1 cellular context compared by ENCODE assay signal in the genomic region with DNA sequence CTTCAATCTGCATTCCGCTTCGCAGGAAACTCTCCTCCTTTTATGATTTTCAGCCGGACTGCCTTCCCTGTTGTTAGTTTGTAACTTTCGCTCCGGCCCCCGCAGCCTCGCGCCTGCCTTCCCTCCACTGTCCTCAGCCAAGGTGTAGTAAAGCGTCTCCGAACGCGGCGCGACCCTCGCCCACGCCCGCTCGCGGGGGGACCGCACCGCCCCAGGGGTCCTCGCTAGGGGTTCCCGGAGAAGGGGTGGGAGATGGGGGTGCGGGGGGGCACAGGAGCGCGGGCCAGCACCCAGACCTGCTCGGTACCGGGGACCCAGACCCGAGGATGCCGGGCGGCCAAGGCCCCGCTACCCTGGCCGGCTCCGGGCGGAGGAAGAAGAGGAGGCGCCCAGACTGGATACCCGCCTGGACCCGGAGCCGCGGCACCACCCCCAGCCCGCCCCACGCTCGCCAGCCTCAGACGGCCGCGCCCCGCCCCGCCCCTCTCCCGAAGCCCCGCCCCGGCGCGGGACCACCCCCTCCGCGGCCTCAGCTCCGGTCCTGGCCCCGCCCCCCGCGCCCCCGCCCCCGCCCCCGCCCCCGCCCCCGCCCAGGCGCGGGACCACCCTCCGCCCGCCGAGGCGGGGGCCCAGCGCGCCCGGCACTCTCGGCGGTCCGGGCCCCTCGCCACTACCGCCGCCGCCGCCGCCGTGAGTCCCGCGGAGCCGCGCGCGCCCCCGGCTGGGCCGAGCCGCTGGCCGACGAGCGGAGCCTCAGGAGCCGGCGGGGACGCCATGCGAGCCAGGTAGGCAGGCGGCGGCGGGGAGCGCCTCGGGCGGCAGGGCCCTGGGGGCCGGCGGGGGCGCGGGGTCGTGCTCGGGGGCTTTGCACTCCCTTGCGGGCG.
TF ChIP-seq lines count a peak whose summit lies in the region.

SH3BP4 (plus strand) TSS at position 632 of the 884 bp plus-strand sequence. CDS start 82,986 bp downstream, outside the sequence.

TF ChIP-seq in WTC11, 78 proteins besides CTCF, POLR2A, EP300 and RAD21 (continued from another document):
- TF ChIP-seq SP1 (CRISPR knock-in tag; conservative IDR thresholded peaks at IDR 0.05) = peak; percentile 20; the same call in 1 of the 2 replicates
- no peak for TF ChIP-seq GABPB1 (CRISPR knock-in tag; IDR thresholded peaks at IDR 0.05)
- TF ChIP-seq ZNF423 (CRISPR knock-in tag; IDR thresholded peaks at IDR 0.05) = peak; percentile 60; the same call in 1 of the 2 replicates
- peak; percentile 33; the same call in 1 of the 2 replicates for TF ChIP-seq KAT7 (CRISPR knock-in tag; IDR thresholded peaks at IDR 0.05; ENCODE audit: borderline replicate concordance)
- TF ChIP-seq MXD4 (CRISPR knock-in tag; IDR thresholded peaks at IDR 0.05; ENCODE audit: borderline replicate concordance) = no peak
- TF ChIP-seq, protein P1, sequence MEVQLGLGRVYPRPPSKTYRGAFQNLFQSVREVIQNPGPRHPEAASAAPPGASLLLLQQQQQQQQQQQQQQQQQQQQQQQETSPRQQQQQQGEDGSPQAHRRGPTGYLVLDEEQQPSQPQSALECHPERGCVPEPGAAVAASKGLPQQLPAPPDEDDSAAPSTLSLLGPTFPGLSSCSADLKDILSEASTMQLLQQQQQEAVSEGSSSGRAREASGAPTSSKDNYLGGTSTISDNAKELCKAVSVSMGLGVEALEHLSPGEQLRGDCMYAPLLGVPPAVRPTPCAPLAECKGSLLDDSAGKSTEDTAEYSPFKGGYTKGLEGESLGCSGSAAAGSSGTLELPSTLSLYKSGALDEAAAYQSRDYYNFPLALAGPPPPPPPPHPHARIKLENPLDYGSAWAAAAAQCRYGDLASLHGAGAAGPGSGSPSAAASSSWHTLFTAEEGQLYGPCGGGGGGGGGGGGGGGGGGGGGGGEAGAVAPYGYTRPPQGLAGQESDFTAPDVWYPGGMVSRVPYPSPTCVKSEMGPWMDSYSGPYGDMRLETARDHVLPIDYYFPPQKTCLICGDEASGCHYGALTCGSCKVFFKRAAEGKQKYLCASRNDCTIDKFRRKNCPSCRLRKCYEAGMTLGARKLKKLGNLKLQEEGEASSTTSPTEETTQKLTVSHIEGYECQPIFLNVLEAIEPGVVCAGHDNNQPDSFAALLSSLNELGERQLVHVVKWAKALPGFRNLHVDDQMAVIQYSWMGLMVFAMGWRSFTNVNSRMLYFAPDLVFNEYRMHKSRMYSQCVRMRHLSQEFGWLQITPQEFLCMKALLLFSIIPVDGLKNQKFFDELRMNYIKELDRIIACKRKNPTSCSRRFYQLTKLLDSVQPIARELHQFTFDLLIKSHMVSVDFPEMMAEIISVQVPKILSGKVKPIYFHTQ (CRISPR knock-in tag; IDR thresholded peaks at IDR 0.05) = no peak
